Comparison of ENCODE assay signal across 8 cellular contexts in the genomic region with DNA sequence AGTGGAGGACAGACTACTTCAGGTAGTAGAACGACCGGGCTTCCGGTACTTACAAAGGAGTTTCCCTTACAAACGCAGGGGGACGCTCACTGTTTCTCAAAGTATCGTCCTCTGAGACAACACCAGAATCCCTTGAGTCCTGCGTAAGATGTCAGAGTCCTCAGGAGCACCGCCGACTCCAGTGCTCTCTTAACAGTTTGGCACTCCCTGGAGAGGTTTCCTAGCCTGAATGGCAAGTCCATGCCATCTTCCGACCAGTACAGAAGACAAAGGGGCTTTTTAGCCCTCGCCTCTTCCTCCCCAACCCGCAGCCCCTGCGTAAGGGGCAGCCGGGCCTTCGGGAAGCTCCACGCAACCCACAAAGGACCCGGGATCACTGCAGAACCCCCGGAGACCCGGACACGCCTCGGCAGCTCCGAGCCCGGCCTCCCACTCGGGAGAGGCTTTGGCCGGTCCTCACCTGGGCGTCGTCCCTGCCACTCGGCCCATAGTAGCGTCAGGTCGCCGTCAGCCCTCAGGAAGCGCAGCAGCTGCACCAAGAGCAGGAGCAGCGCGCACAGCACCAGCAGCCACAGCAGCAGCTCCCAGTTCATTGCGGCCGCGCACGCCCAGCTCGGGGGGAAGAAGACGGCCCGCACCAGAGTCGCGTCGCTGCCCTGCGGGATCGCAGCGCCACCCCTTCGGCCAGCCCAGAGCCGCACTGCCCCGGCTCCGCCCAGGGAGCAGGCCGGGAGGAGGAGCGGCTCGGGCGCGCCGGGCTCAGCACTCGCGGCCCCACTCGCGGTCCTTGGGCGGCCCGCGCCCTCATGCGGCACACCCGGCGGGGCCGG. TPM values are rescaled to one million over a fixed set of nuclear protein-coding genes. Genes with fewer than 3 reads are reported as not detected.
DNase-seq lines count a peak whose midpoint lies in the region; ATAC-seq and TF ChIP-seq lines count a peak whose summit lies in the region.

A gene with protein sequence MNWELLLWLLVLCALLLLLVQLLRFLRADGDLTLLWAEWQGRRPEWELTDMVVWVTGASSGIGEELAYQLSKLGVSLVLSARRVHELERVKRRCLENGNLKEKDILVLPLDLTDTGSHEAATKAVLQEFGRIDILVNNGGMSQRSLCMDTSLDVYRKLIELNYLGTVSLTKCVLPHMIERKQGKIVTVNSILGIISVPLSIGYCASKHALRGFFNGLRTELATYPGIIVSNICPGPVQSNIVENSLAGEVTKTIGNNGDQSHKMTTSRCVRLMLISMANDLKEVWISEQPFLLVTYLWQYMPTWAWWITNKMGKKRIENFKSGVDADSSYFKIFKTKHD (minus strand): TSS at position 682 of the 830 bp plus-strand sequence. CDS start 89 bp downstream, at position 593.

- peak; percentile 24 for DNase-seq in AG04450 (ENCODE audit: low read depth, low spot score)
- DNase-seq in NCI-H2227 treated with DMSO at 0.1 percent for 48 hours (lab: John Stamatoyannopoulos, UW), result peak; percentile 68
- peak; percentile 48 for DNase-seq in activated CD4-positive, alpha-beta T cell treated with anti-CD3 and anti-CD28 coated beads for 1 hour
- peak; percentile 75 for DNase-seq in choroid plexus epithelial cell (ENCODE audit: low read depth)
- peak; percentile 73 to 84 for DNase-seq in left colon
- DNase-seq in stimulated activated CD4-positive, alpha-beta T cell treated with anti-CD3 and anti-CD28 coated beads, Interleukin-1b, Interleukin-23, amount 100 ng/mL, for 4 hours (ENCODE audit: low read depth in 2 of 2), result peak; percentile 41 to 62

- TF ChIP-seq CTCF in AG04450 (IDR thresholded peaks at IDR 0.05; ENCODE audit: low read depth, low read length) (peak; percentile 12; the same call in 1 of the 2 replicates), choroid plexus epithelial cell (conservative IDR thresholded peaks at IDR 0.05; ENCODE audit: low read depth, low read length) (peak; percentile 47)

- CTCF ChIA-PET in AG04450 (lab: Charles Lee), result interaction anchor here (0.6 to 2.7 kb wide), 11 partner anchors 9 to 201 kb away, joined by 3 to 15 read pairs (median 5); no protein-coding TSS in a partner anchor

- no peaks in the 10 kb centered on the region for H3K9me3 ChIP-seq in AG04450 (ENCODE audit: control insufficient read depth, insufficient read depth, low read length)

- no peaks in the 10 kb centered on the region for H3K27me3 ChIP-seq in AG04450 (ENCODE audit: control insufficient read depth, insufficient read depth, low read length)

- peak; percentile 80 for ATAC-seq in HG03064 (IDR thresholded peaks at IDR 0.05; ENCODE audit: low read depth, unreplicated experiment)
- ATAC-seq in left colon, result peak; percentile 97

- peak; percentile 82 for TF ChIP-seq POLR2A in GM18526 (IDR thresholded peaks at IDR 0.05; ENCODE audit: extremely low read depth, insufficient read length)

- peak within 1 kb of the TSS; percentile 88 for H3K27ac ChIP-seq in AG04450 (ENCODE audit: low read depth, low read length)

- intact Hi-C loops in left colon (cut with DNase I, micrococcal nuclease), result no loop called here

- peak within 1 kb of the TSS; percentile 89 for H3K4me3 ChIP-seq in AG04450 (ENCODE audit: low read depth, low read length)
- H3K4me3 ChIP-seq in choroid plexus epithelial cell (ENCODE audit: low read depth, low read length), result peak within 1 kb of the TSS; percentile 84

- POLR2A ChIA-PET in AG04450 (lab: Yijun Ruan, JAX), result interaction anchor here (1.3 to 1.4 kb wide), 2 partner anchors 73 to 84 kb away, joined by 3 to 8 read pairs; partner anchors contain the start of genes PCNX4 and PPM1A

RNA-seq across cellular contexts. Expression of the gene that starts here (rescaled TPM):
- 51.3 and 73.1 TPM in 2 replicates for polyA plus RNA-seq in AG04450 (2011; rRNA removed)
- 17.3 and 22.9 TPM in 2 replicates for polyA minus RNA-seq in AG04450 (2011; rRNA and poly(A)+ RNA removed)
- total RNA-seq in left colon, result 10 to 100 TPM; 80.8 to 90.9 TPM

Comparison
In these comparisons a context has a peak if more than half of its experiments do, and no peak if none do; other contexts are left out.
1. Peak in every context shown above with its lines: DNase-seq, ATAC-seq, H3K4me3 ChIP-seq and H3K27ac ChIP-seq.
2. DNase-seq: peak in every context shown above with its lines; median percentile 78 in left colon; 75 in choroid plexus epithelial cell; 68 in NCI-H2227 treated with DMSO at 0.1 percent for 48 hours; 52 in stimulated activated CD4-positive, alpha-beta T cell treated with anti-CD3 and anti-CD28 coated beads, Interleukin-1b, Interleukin-23, amount 100 ng/mL, for 4 hours; 48 in activated CD4-positive, alpha-beta T cell treated with anti-CD3 and anti-CD28 coated beads for 1 hour; 24 in AG04450.